In the genomic region with DNA sequence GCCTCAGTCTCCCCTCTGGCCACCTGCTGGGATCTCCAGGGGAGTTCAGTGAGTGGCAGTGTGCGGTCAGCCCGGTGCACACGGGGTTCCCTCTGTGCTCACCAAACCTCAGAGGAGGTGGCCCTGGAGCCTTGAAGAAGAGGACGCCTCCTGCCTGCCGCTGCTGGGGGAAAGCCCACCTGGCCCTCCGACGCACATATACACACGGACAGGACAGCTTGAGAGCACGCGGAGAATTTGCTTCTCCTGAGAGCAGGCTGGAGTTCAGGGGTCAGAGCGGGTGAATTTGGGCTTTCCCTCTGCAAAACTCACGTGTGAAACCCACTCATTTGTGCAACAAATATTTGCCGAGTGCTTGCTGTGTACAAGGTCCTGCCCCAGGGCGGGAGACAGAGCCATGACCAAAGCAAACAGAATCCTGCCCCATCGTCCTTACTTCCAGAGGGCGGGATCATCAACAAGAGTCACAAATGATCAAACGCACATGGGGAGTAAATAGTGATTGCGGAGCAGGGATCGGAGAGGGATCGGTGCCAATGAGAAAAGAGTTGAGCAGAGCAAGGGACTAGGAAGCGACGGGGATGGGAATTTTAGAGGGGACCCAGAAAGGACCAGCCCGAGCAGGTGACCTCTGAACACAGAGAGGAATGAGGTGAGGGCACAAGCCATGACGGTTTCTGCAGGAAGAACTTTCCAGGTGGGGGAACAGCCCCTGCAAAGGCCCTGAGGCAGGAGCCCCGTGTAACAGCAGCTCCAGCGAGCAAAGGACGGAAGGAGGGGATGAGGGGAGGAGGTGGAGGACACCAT, we compare ENCODE assay signal across 17 cellular contexts. TPM values are rescaled to one million over a fixed set of nuclear protein-coding genes. Genes with fewer than 3 reads are reported as not detected.
DNase-seq lines count a peak whose midpoint lies in the region; ATAC-seq, FAIRE-seq and TF ChIP-seq lines count a peak whose summit lies in the region.
"Had no signal": no experiment of that assay in that cellular context is flagged by ENCODE, and none has a peak within 500 bp of the region (broad histone marks: within the 10 kb centered on the region; RNA-seq: fewer than 3 reads in every experiment).

No MANE protein-coding gene starts in this region.

- peak overlapping the region; percentile 75 for H3K4me2 ChIP-seq in HepG2 (ENCODE audit: low read depth, low read length)

- DNase-seq in HFFc6 (no peak), MCF 10A (ENCODE audit: unreplicated experiment) (no peak), HepG2 (ENCODE audit: low spot score) (peak; percentile 92), substantia nigra (lab: John Stamatoyannopoulos, UW) (no peak), NCI-H2029 (lab: John Stamatoyannopoulos, UW) (no peak)
- no peak for DNase-seq in activated CD4-positive, alpha-beta T cell treated with anti-CD3 and anti-CD28 coated beads, Interleukin-2, amount 50 U/mL, for 48 hours
- no peak for DNase-seq in effector CD4-positive, alpha-beta T cell
- no peak for DNase-seq in activated CD8-positive, alpha-beta memory T cell treated with anti-CD3 and anti-CD28 coated beads, Interleukin-2, amount 50 U/mL, for 4 hours
- DNase-seq: activated CD4-positive, alpha-beta memory T cell treated with anti-CD3 and anti-CD28 coated beads for 36 hours; activated naive CD8-positive, alpha-beta T cell treated with anti-CD3 and anti-CD28 coated beads, Interleukin-2, amount 10 ng/mL, durations not matched to agents 7 days and 5 days; activated T-cell treated with anti-CD3 and anti-CD28 coated beads, Interleukin-2, amount 50 U/mL, for 72 hours; effector memory CD4-positive, alpha-beta T cell; Kasumi-1; NCI-H1417 had no signal

- H4K20me1 ChIP-seq in HepG2 (ENCODE audit: insufficient read depth, low read length): no peaks in the 10 kb centered on the region
- H4K20me1 ChIP-seq: BLaER1 treated with 17β-estradiol and CSF1 and Interleukin-3, amounts not matched to agents 10 nM and 100 nM had no signal

- no peak for TF ChIP-seq RAD21 in HepG2 (CRISPR knock-in tag; IDR thresholded peaks at IDR 0.05)

- H3K79me2 ChIP-seq in HepG2 (ENCODE audit: insufficient read depth, low read length): no peaks in the 10 kb centered on the region

- TF ChIP-seq CTCF in HFFc6 (IDR thresholded peaks at IDR 0.05) (no peak), MCF 10A (IDR thresholded peaks at IDR 0.05; ENCODE audit: unreplicated experiment) (no peak), HepG2 (CRISPR knock-in tag; IDR thresholded peaks at IDR 0.05) (peak; percentile 19; the same call in 1 of the 2 replicates)

- CTCF ChIA-PET in MCF 10A (lab: Yijun Ruan, JAX): interaction anchor here (1.1 to 5.0 kb wide), 2 partner anchors 14 to 140 kb away, joined by 4 to 23 read pairs; no protein-coding TSS in a partner anchor
- CTCF ChIA-PET in HepG2 (lab: Yijun Ruan, JAX; ENCODE audit: low intra/inter-chr PET ratio, low total read pairs): no interaction called here

- H3K9me3 ChIP-seq in HepG2 (ENCODE audit: low read length): no peaks in the 10 kb centered on the region
- H3K9me3 ChIP-seq: BLaER1 treated with 17β-estradiol and CSF1 and Interleukin-3, amounts not matched to agents 10 nM and 100 nM; pancreas; transverse colon had no signal

- H3K27me3 Mint-ChIP-seq in HFFc6 (ENCODE audit: insufficient read depth): peaks cover 2% of the 10 kb centered on the region
- no peaks in the 10 kb centered on the region for H3K27me3 Mint-ChIP-seq in MCF 10A (ENCODE audit: insufficient read depth, unreplicated experiment)
- H3K27me3 Mint-ChIP-seq: activated CD4-positive, alpha-beta memory T cell treated with anti-CD3 and anti-CD28 coated beads for 36 hours had no signal

- H3K36me3 Mint-ChIP-seq in HFFc6 (ENCODE audit: low read depth) (peaks cover 3% of the 10 kb centered on the region; the same call in 1 of the 2 replicates), MCF 10A (ENCODE audit: insufficient read depth, unreplicated experiment) (no peaks in the 10 kb centered on the region)
- H3K36me3 Mint-ChIP-seq: activated CD4-positive, alpha-beta memory T cell treated with anti-CD3 and anti-CD28 coated beads for 36 hours; activated naive CD8-positive, alpha-beta T cell treated with anti-CD3 and anti-CD28 coated beads, Interleukin-2, amount 10 ng/mL, durations not matched to agents 7 days and 5 days had no signal

- H3K27ac ChIP-seq in HepG2 (ENCODE audit: extremely low read length, insufficient read depth, low read length) (peak overlapping the region; percentile 96), substantia nigra (ENCODE audit: low read depth, low read length, poor library complexity, severe bottlenecking) (peak overlapping the region; percentile 82)
- H3K27ac ChIP-seq: pancreas had no signal

- BruUV-seq in MCF 10A (replicated peaks; lab: Mats Ljungman, UMichigan) (no TSS peak), HepG2 (replicated peaks; lab: Mats Ljungman, UMichigan) (no TSS peak)

- peak; percentile 83 for ATAC-seq in HepG2
- ATAC-seq: activated T-cell treated with anti-CD3 and anti-CD28 coated beads, Interleukin-2, amount 50 U/mL, for 72 hours had no signal

- TF ChIP-seq EP300 in HepG2 (IDR thresholded peaks at IDR 0.05; ENCODE audit: low read depth in 2 of 2, low read length in 2 of 2) (peak in 1 of 2 experiments; percentile 78; a peak in 2 of 4 replicates), HepG2 (CRISPR knock-in tag; IDR thresholded peaks at IDR 0.05; ENCODE audit: borderline replicate concordance) (peak; percentile 85)

- peaks cover 8% of the 10 kb centered on the region for H3K4me1 Mint-ChIP-seq in HFFc6 (ENCODE audit: low read depth)
- peaks cover 4% of the 10 kb centered on the region for H3K4me1 Mint-ChIP-seq in MCF 10A (ENCODE audit: insufficient read depth, unreplicated experiment)
- H3K4me1 Mint-ChIP-seq: activated naive CD8-positive, alpha-beta T cell treated with anti-CD3 and anti-CD28 coated beads, Interleukin-2, amount 10 ng/mL, durations not matched to agents 7 days and 5 days had no signal

- TF ChIP-seq POLR2A in HepG2 (IDR thresholded peaks at IDR 0.05; ENCODE audit: insufficient read depth in 1 of 2, low read depth in 2 of 2, low read length in 2 of 2): 0 out of 4 replicates have a peak, but pooled peaks of 1 of the 2 experiments have one; percentile 44

- H3K9ac ChIP-seq in HepG2 (ENCODE audit: insufficient read depth, low read depth, low read length): peak overlapping the region; percentile 75

- H2AFZ ChIP-seq in HepG2 (ENCODE audit: low read length): no peak overlapping the region

- WGBS in HepG2 (ENCODE audit: low lambda C conversion rate): 5% methylated on average over 15 of the region's 27 CpGs

- H3K4me1 ChIP-seq in HepG2 (ENCODE audit: insufficient read depth, low read length): peaks cover 66% of the 10 kb centered on the region
- H3K4me1 ChIP-seq: pancreas had no signal

- peak; percentile 91 for FAIRE-seq in HepG2 (lab: Jason Lieb, UNC)
- FAIRE-seq: pancreas had no signal

- H3K27ac Mint-ChIP-seq in HFFc6: peak overlapping the region; percentile 34; the same call in 1 of the 2 replicates
- peak overlapping the region; percentile 97 for H3K27ac Mint-ChIP-seq in MCF 10A (ENCODE audit: low read depth, unreplicated experiment)
- H3K27ac Mint-ChIP-seq: activated CD4-positive, alpha-beta memory T cell treated with anti-CD3 and anti-CD28 coated beads for 36 hours; activated naive CD8-positive, alpha-beta T cell treated with anti-CD3 and anti-CD28 coated beads, Interleukin-2, amount 10 ng/mL, durations not matched to agents 7 days and 5 days; activated T-cell treated with anti-CD3 and anti-CD28 coated beads, Interleukin-2, amount 50 U/mL, for 72 hours had no signal

- in situ Hi-C loops in HepG2 (cut with HindIII; ENCODE audit: extremely low pct_ligation_motif_present, low pct_unique_long_range_greater_than_20kb): no loop called here

- peak overlapping the region; percentile 9 to 61 (median 39); a peak in 5 of 6 replicates for H3K4me3 ChIP-seq in HepG2 (replicated peaks in 1 of 3; ENCODE audit: insufficient read depth in 1 of 3, low read depth in 2 of 3, low read length in 3 of 3)
- H3K4me3 ChIP-seq: BLaER1 treated with 17β-estradiol and CSF1 and Interleukin-3, amounts not matched to agents 10 nM and 100 nM; pancreas; transverse colon had no signal

- no peaks in the 10 kb centered on the region for H3K27me3 ChIP-seq in HepG2 (ENCODE audit: control insufficient read depth in 1 of 2, insufficient read depth in 2 of 2, low read length in 2 of 2)
- H3K27me3 ChIP-seq: BLaER1 treated with 17β-estradiol and CSF1 and Interleukin-3, amounts not matched to agents 10 nM and 100 nM; pancreas; transverse colon had no signal

- no peak overlapping the region for H3K4me3 Mint-ChIP-seq in HFFc6
- H3K4me3 Mint-ChIP-seq in MCF 10A (ENCODE audit: unreplicated experiment): no peak overlapping the region
- H3K4me3 Mint-ChIP-seq: activated CD4-positive, alpha-beta memory T cell treated with anti-CD3 and anti-CD28 coated beads for 36 hours; activated naive CD8-positive, alpha-beta T cell treated with anti-CD3 and anti-CD28 coated beads, Interleukin-2, amount 10 ng/mL, durations not matched to agents 7 days and 5 days; activated T-cell treated with anti-CD3 and anti-CD28 coated beads, Interleukin-2, amount 50 U/mL, for 72 hours had no signal

- no peaks in the 10 kb centered on the region for H3K36me3 ChIP-seq in HepG2 (replicated peaks in 1 of 2; ENCODE audit: control insufficient read depth in 1 of 2, insufficient read depth in 2 of 2, low read length in 2 of 2)
- H3K36me3 ChIP-seq: BLaER1 treated with 17β-estradiol and CSF1 and Interleukin-3, amounts not matched to agents 10 nM and 100 nM; pancreas; transverse colon had no signal

- POLR2A ChIA-PET in MCF 10A (lab: Yijun Ruan, JAX): interaction anchor here (0.6 to 1.8 kb wide), 6 partner anchors 14 to 1687 kb away, joined by 4 to 7 read pairs (median 6); a partner anchor contains a TSS
- POLR2A ChIA-PET in HepG2 (lab: Yijun Ruan, JAX): interaction anchor here (0.9 to 4.1 kb wide), 16 partner anchors 9 to 160 kb away, joined by 3 to 68 read pairs (median 5); a partner anchor contains a TSS

- intact Hi-C loops in MCF 10A (cut with micrococcal nuclease) (no loop called here), HepG2 (cut with micrococcal nuclease; ENCODE audit: unreplicated experiment) (loop anchor here (2.0 to 5.0 kb wide), 2 partner anchors 19 to 49 kb away; a partner anchor contains a TSS)

- H3K9me3 Mint-ChIP-seq in HFFc6: no peaks in the 10 kb centered on the region
- H3K9me3 Mint-ChIP-seq in MCF 10A (ENCODE audit: unreplicated experiment): no peaks in the 10 kb centered on the region
- H3K9me3 Mint-ChIP-seq: activated CD4-positive, alpha-beta memory T cell treated with anti-CD3 and anti-CD28 coated beads for 36 hours; activated T-cell treated with anti-CD3 and anti-CD28 coated beads, Interleukin-2, amount 50 U/mL, for 72 hours had no signal

RNA-seq across cellular contexts. Expression of a gene that starts 17.6 kb away (rescaled TPM):
- 10 to 100 TPM; 12.7 to 19.0 (median 14.2) TPM for total RNA-seq in HFFc6 (2021; fragmentation: NEBNext Ultra II Directional; extraction: Animal tissue kit (Norgen Biotek cat#: 25700))
- 10.6 and 13.0 TPM in 2 replicates for total RNA-seq in MCF 10A (2022)
- total RNA-seq in HepG2 (2016; rRNA removed; fragmentation: Illumina TruSeq; extraction: Trizol): 18.7 and 20.9 TPM in 2 replicates
- 4.7 and 6.1 TPM in 2 replicates for total RNA-seq in HepG2 (2016; cell fraction: cytosol; rRNA removed; fragmentation: Illumina TruSeq; extraction: Trizol; ENCODE audit: low read depth)
- total RNA-seq in HepG2 (2016; cell fraction: insoluble cytoplasmic fraction; rRNA removed; fragmentation: Illumina TruSeq; extraction: Trizol): 19.1 and 20.1 TPM in 2 replicates
- total RNA-seq in HepG2 (2016; cell fraction: membrane; rRNA removed; fragmentation: Illumina TruSeq; extraction: Trizol): 11.7 and 12.0 TPM in 2 replicates
- 7.6 and 7.9 TPM in 2 replicates for total RNA-seq in HepG2 (2016; cell fraction: nucleus; rRNA removed; fragmentation: Illumina TruSeq; extraction: Trizol)
- polyA plus RNA-seq in HepG2 (2011; rRNA removed): 15.5 and 17.6 TPM in 2 replicates
- 19.4 and 26.2 TPM in 2 replicates for polyA plus RNA-seq in HepG2 (2011; cell fraction: cytosol; rRNA removed)
- 9.3 and 10.5 TPM in 2 replicates for polyA plus RNA-seq in HepG2 (2011; cell fraction: nucleus; rRNA removed)
- 10.5 and 11.1 TPM in 2 replicates for polyA plus RNA-seq in HepG2 (2012)
- polyA plus RNA-seq in HepG2 (2016; cell fraction: cytosol; fragmentation: Illumina TruSeq; extraction: Trizol; ENCODE audit: low read depth): 3.6 and 4.1 TPM in 2 replicates
- polyA plus RNA-seq in HepG2 (2016; cell fraction: insoluble cytoplasmic fraction; fragmentation: Illumina TruSeq; extraction: Trizol; ENCODE audit: low read depth): 22.2 and 23.4 TPM in 2 replicates
- polyA plus RNA-seq in HepG2 (2016; cell fraction: membrane; fragmentation: Illumina TruSeq; extraction: Trizol; ENCODE audit: low read depth): 7.5 and 8.0 TPM in 2 replicates
- polyA plus RNA-seq in HepG2 (2016; cell fraction: nucleus; fragmentation: Illumina TruSeq; extraction: Trizol; ENCODE audit: insufficient read depth, low read depth): 10.3 and 14.0 TPM in 2 replicates
- 5.1 and 16.2 TPM in 2 replicates for polyA minus RNA-seq in HepG2 (2011; rRNA and poly(A)+ RNA removed; ENCODE audit: low replicate concordance)
- 9.3 and 9.9 TPM in 2 replicates for polyA minus RNA-seq in HepG2 (2011; cell fraction: cytosol; rRNA and poly(A)+ RNA removed)
- 5.5 and 7.0 TPM in 2 replicates for polyA minus RNA-seq in HepG2 (2011; cell fraction: nucleus; rRNA and poly(A)+ RNA removed)

RNA-seq across cellular contexts. Expression of a gene that starts 23.9 kb away (rescaled TPM):
- 10 to 100 TPM; 35.5 to 41.0 (median 40.1) TPM for total RNA-seq in HFFc6 (2021; fragmentation: NEBNext Ultra II Directional; extraction: Animal tissue kit (Norgen Biotek cat#: 25700))
- total RNA-seq in MCF 10A (2022) (42.5 and 63.2 TPM in 2 replicates), HepG2 (2016; rRNA removed; fragmentation: Illumina TruSeq; extraction: Trizol) (76.6 and 124 TPM in 2 replicates)
- 12.0 and 14.9 TPM in 2 replicates for total RNA-seq in HepG2 (2016; cell fraction: cytosol; rRNA removed; fragmentation: Illumina TruSeq; extraction: Trizol; ENCODE audit: low read depth)
- total RNA-seq in HepG2 (2016; cell fraction: insoluble cytoplasmic fraction; rRNA removed; fragmentation: Illumina TruSeq; extraction: Trizol): 82.6 and 130 TPM in 2 replicates
- 36.1 and 39.2 TPM in 2 replicates for total RNA-seq in HepG2 (2016; cell fraction: membrane; rRNA removed; fragmentation: Illumina TruSeq; extraction: Trizol)
- total RNA-seq in HepG2 (2016; cell fraction: nucleus; rRNA removed; fragmentation: Illumina TruSeq; extraction: Trizol): 35.4 and 41.2 TPM in 2 replicates
- polyA plus RNA-seq in HepG2 (2011; rRNA removed): 39.9 and 44.8 TPM in 2 replicates
- polyA plus RNA-seq in HepG2 (2011; cell fraction: cytosol; rRNA removed): 29.0 and 43.5 TPM in 2 replicates
- 12.5 and 20.0 TPM in 2 replicates for polyA plus RNA-seq in HepG2 (2011; cell fraction: nucleus; rRNA removed)
- 55.6 and 62.7 TPM in 2 replicates for polyA plus RNA-seq in HepG2 (2012)
- 6.5 and 6.6 TPM in 2 replicates for polyA plus RNA-seq in HepG2 (2016; cell fraction: cytosol; fragmentation: Illumina TruSeq; extraction: Trizol; ENCODE audit: low read depth)
- 143 and 162 TPM in 2 replicates for polyA plus RNA-seq in HepG2 (2016; cell fraction: insoluble cytoplasmic fraction; fragmentation: Illumina TruSeq; extraction: Trizol; ENCODE audit: low read depth)
- 21.2 and 21.7 TPM in 2 replicates for polyA plus RNA-seq in HepG2 (2016; cell fraction: membrane; fragmentation: Illumina TruSeq; extraction: Trizol; ENCODE audit: low read depth)
- polyA plus RNA-seq in HepG2 (2016; cell fraction: nucleus; fragmentation: Illumina TruSeq; extraction: Trizol; ENCODE audit: insufficient read depth, low read depth): 60.2 and 60.7 TPM in 2 replicates
- polyA minus RNA-seq in HepG2 (2011; rRNA and poly(A)+ RNA removed; ENCODE audit: low replicate concordance): 10.4 and 12.8 TPM in 2 replicates
- polyA minus RNA-seq in HepG2 (2011; cell fraction: cytosol; rRNA and poly(A)+ RNA removed): 13.6 and 15.5 TPM in 2 replicates
- polyA minus RNA-seq in HepG2 (2011; cell fraction: nucleus; rRNA and poly(A)+ RNA removed): 16.1 and 16.2 TPM in 2 replicates

RNA-seq across cellular contexts. Expression of a gene that starts 39.9 kb away (rescaled TPM):
- not detected for total RNA-seq in HFFc6 (2021; fragmentation: NEBNext Ultra II Directional; extraction: Animal tissue kit (Norgen Biotek cat#: 25700))
- total RNA-seq in MCF 10A (2022) (55.6 and 97.6 TPM in 2 replicates), HepG2 (2016; rRNA removed; fragmentation: Illumina TruSeq; extraction: Trizol) (278 and 348 TPM in 2 replicates)
- total RNA-seq in HepG2 (2016; cell fraction: cytosol; rRNA removed; fragmentation: Illumina TruSeq; extraction: Trizol; ENCODE audit: low read depth): 36.9 and 39.1 TPM in 2 replicates
- total RNA-seq in HepG2 (2016; cell fraction: insoluble cytoplasmic fraction; rRNA removed; fragmentation: Illumina TruSeq; extraction: Trizol): 251 and 366 TPM in 2 replicates
- total RNA-seq in HepG2 (2016; cell fraction: membrane; rRNA removed; fragmentation: Illumina TruSeq; extraction: Trizol): 71.8 and 83.2 TPM in 2 replicates
- 84.8 and 90.9 TPM in 2 replicates for total RNA-seq in HepG2 (2016; cell fraction: nucleus; rRNA removed; fragmentation: Illumina TruSeq; extraction: Trizol)
- 1,649 and 1,898 TPM in 2 replicates for polyA plus RNA-seq in HepG2 (2011; rRNA removed)
- 422 and 472 TPM in 2 replicates for polyA plus RNA-seq in HepG2 (2011; cell fraction: cytosol; rRNA removed)
- polyA plus RNA-seq in HepG2 (2011; cell fraction: nucleus; rRNA removed): 82.9 and 122 TPM in 2 replicates
- polyA plus RNA-seq in HepG2 (2012): 700 and 2,334 TPM in 2 replicates
- polyA plus RNA-seq in HepG2 (2016; cell fraction: cytosol; fragmentation: Illumina TruSeq; extraction: Trizol; ENCODE audit: low read depth): 30.5 and 35.0 TPM in 2 replicates
- polyA plus RNA-seq in HepG2 (2016; cell fraction: insoluble cytoplasmic fraction; fragmentation: Illumina TruSeq; extraction: Trizol; ENCODE audit: low read depth): 150 and 168 TPM in 2 replicates
- polyA plus RNA-seq in HepG2 (2016; cell fraction: membrane; fragmentation: Illumina TruSeq; extraction: Trizol; ENCODE audit: low read depth): 38.8 and 42.8 TPM in 2 replicates
- polyA plus RNA-seq in HepG2 (2016; cell fraction: nucleus; fragmentation: Illumina TruSeq; extraction: Trizol; ENCODE audit: insufficient read depth, low read depth): 79.1 and 81.3 TPM in 2 replicates
- polyA minus RNA-seq in HepG2 (2011; rRNA and poly(A)+ RNA removed; ENCODE audit: low replicate concordance): 151 and 198 TPM in 2 replicates
- polyA minus RNA-seq in HepG2 (2011; cell fraction: cytosol; rRNA and poly(A)+ RNA removed): 87.0 and 146 TPM in 2 replicates
- 37.3 and 51.0 TPM in 2 replicates for polyA minus RNA-seq in HepG2 (2011; cell fraction: nucleus; rRNA and poly(A)+ RNA removed)

RNA-seq across cellular contexts. Expression of a gene that starts 49.0 kb away (rescaled TPM):
- 10 to 100 TPM; 15.2 to 21.2 (median 19.0) TPM for total RNA-seq in HFFc6 (2021; fragmentation: NEBNext Ultra II Directional; extraction: Animal tissue kit (Norgen Biotek cat#: 25700))
- total RNA-seq in MCF 10A (2022): 15.6 and 19.2 TPM in 2 replicates
- 17.1 and 24.1 TPM in 2 replicates for total RNA-seq in HepG2 (2016; rRNA removed; fragmentation: Illumina TruSeq; extraction: Trizol)
- 10.8 and 11.4 TPM in 2 replicates for total RNA-seq in HepG2 (2016; cell fraction: cytosol; rRNA removed; fragmentation: Illumina TruSeq; extraction: Trizol; ENCODE audit: low read depth)
- 17.2 and 22.3 TPM in 2 replicates for total RNA-seq in HepG2 (2016; cell fraction: insoluble cytoplasmic fraction; rRNA removed; fragmentation: Illumina TruSeq; extraction: Trizol)
- 11.9 and 12.9 TPM in 2 replicates for total RNA-seq in HepG2 (2016; cell fraction: membrane; rRNA removed; fragmentation: Illumina TruSeq; extraction: Trizol)
- total RNA-seq in HepG2 (2016; cell fraction: nucleus; rRNA removed; fragmentation: Illumina TruSeq; extraction: Trizol): 25.6 and 32.5 TPM in 2 replicates
- polyA plus RNA-seq in HepG2 (2011; rRNA removed): 7.8 and 8.1 TPM in 2 replicates
- 3.8 and 5.9 TPM in 2 replicates for polyA plus RNA-seq in HepG2 (2011; cell fraction: cytosol; rRNA removed)
- 9.7 and 12.4 TPM in 2 replicates for polyA plus RNA-seq in HepG2 (2011; cell fraction: nucleus; rRNA removed)
- polyA plus RNA-seq in HepG2 (2012): 10.7 and 10.9 TPM in 2 replicates
- 0.92 and 1.4 TPM in 2 replicates for polyA plus RNA-seq in HepG2 (2016; cell fraction: cytosol; fragmentation: Illumina TruSeq; extraction: Trizol; ENCODE audit: low read depth)
- polyA plus RNA-seq in HepG2 (2016; cell fraction: insoluble cytoplasmic fraction; fragmentation: Illumina TruSeq; extraction: Trizol; ENCODE audit: low read depth): 13.7 and 13.8 TPM in 2 replicates
- polyA plus RNA-seq in HepG2 (2016; cell fraction: membrane; fragmentation: Illumina TruSeq; extraction: Trizol; ENCODE audit: low read depth): 2.4 and 2.8 TPM in 2 replicates
- 20.4 and 20.5 TPM in 2 replicates for polyA plus RNA-seq in HepG2 (2016; cell fraction: nucleus; fragmentation: Illumina TruSeq; extraction: Trizol; ENCODE audit: insufficient read depth, low read depth)
- polyA minus RNA-seq in HepG2 (2011; rRNA and poly(A)+ RNA removed; ENCODE audit: low replicate concordance): 22.4 and 23.8 TPM in 2 replicates
- 6.6 and 9.1 TPM in 2 replicates for polyA minus RNA-seq in HepG2 (2011; cell fraction: cytosol; rRNA and poly(A)+ RNA removed)
- 29.7 and 41.5 TPM in 2 replicates for polyA minus RNA-seq in HepG2 (2011; cell fraction: nucleus; rRNA and poly(A)+ RNA removed)

Comparison
In these comparisons a context has a peak if more than half of its experiments do, and no peak if none do; other contexts are left out.
1. RNA of a gene that starts 39.9 kb away (total RNA-seq): 36.9 to 366 TPM in HepG2 and 55.6 to 97.6 TPM in MCF 10A; not detected in HFFc6; every median in the first group is over 10 times any median in the second.